Comparison of ENCODE assay signal across 16 cellular contexts in genomic region chr3:158057666-158058065, GRCh38. TPM values are rescaled to one million over a fixed set of nuclear protein-coding genes. Genes with fewer than 3 reads are reported as not detected.
DNase-seq lines count a peak whose midpoint lies in the region; ATAC-seq and TF ChIP-seq lines count a peak whose summit lies in the region.
"Had no signal": no experiment of that assay in that cellular context is flagged by ENCODE, and none has a peak within 500 bp of the region (broad histone marks: within the 10 kb centered on the region; RNA-seq: fewer than 3 reads in every experiment).

No MANE protein-coding gene starts in this region.

- TF ChIP-seq CTCF in fibroblast of villous mesenchyme (IDR thresholded peaks at IDR 0.05; ENCODE audit: insufficient read depth, low read depth, low read length) (no peak), vagina (IDR thresholded peaks at IDR 0.05) (no peak)

- TF ChIP-seq POLR2A in vagina (IDR thresholded peaks at IDR 0.05): no peak

- peaks cover 4% of the 10 kb centered on the region for H3K9me3 Mint-ChIP-seq in stimulated activated memory B cell treated with anti-CD40 and anti-IgM and Interleukin-4, amounts not matched to agents 10 μg/mL and 1 μg/mL and 100 μg/mL, for 72 hours
- H3K9me3 Mint-ChIP-seq: GM23338 had no signal

- H3K9me3 ChIP-seq in vagina: no peaks in the 10 kb centered on the region
- H3K9me3 ChIP-seq: SJSA1 had no signal

- peaks cover 8% of the 10 kb centered on the region for H3K27me3 Mint-ChIP-seq in stimulated activated memory B cell treated with anti-CD40 and anti-IgM and Interleukin-4, amounts not matched to agents 10 μg/mL and 1 μg/mL and 100 μg/mL, for 72 hours

- H3K36me3 ChIP-seq in vagina: no peaks in the 10 kb centered on the region
- H3K36me3 ChIP-seq: SJSA1 had no signal

- no peaks in the 10 kb centered on the region for H3K4me1 ChIP-seq in vagina
- H3K4me1 ChIP-seq: SJSA1 had no signal

- no peaks in the 10 kb centered on the region for H3K36me3 Mint-ChIP-seq in stimulated activated memory B cell treated with anti-CD40 and anti-IgM and Interleukin-4, amounts not matched to agents 10 μg/mL and 1 μg/mL and 100 μg/mL, for 72 hours

- no peaks in the 10 kb centered on the region for H3K27me3 ChIP-seq in vagina
- H3K27me3 ChIP-seq: SJSA1 had no signal

- DNase-seq in Daoy (ENCODE audit: low read depth): peak; percentile 8
- peak; percentile 73 for DNase-seq in HT1080 (ENCODE audit: low read depth)
- DNase-seq in astrocyte of the hippocampus (ENCODE audit: low read depth, low spot score): peak; percentile 20
- peak; percentile 1 for DNase-seq in fibroblast of villous mesenchyme (ENCODE audit: low read depth)
- DNase-seq in activated effector memory CD4-positive, alpha-beta T cell treated with anti-CD3 and anti-CD28 coated beads, Interleukin-2, amount 50 U/mL, for 16 hours: no peak
- DNase-seq in vagina (ENCODE audit: extremely low spot score in 2 of 2): no peak
- DNase-seq: DMS 273 treated with DMSO at 0.1 percent for 48 hours, KBM-7, NCI-H1092, NCI-H2081 treated with DMSO at 0.1 percent for 48 hours, NCI-H69 had no signal

- no peak overlapping the region for H3K4me3 Mint-ChIP-seq in stimulated activated memory B cell treated with anti-CD40 and anti-IgM and Interleukin-4, amounts not matched to agents 10 μg/mL and 1 μg/mL and 100 μg/mL, for 72 hours
- H3K4me3 Mint-ChIP-seq: GM23338 had no signal

- H3K4me1 Mint-ChIP-seq in stimulated activated memory B cell treated with anti-CD40 and anti-IgM and Interleukin-4, amounts not matched to agents 10 μg/mL and 1 μg/mL and 100 μg/mL, for 72 hours: no peaks in the 10 kb centered on the region
- H3K4me1 Mint-ChIP-seq: GM23338 had no signal

- no peak overlapping the region for H3K27ac Mint-ChIP-seq in stimulated activated memory B cell treated with anti-CD40 and anti-IgM and Interleukin-4, amounts not matched to agents 10 μg/mL and 1 μg/mL and 100 μg/mL, for 72 hours
- H3K27ac Mint-ChIP-seq: GM23338 had no signal

- no peak for ATAC-seq in stimulated activated memory B cell treated with anti-CD40 and anti-IgM and Interleukin-4, amounts not matched to agents 10 μg/mL and 1 μg/mL and 100 μg/mL, for 72 hours
- no peak for ATAC-seq in HG02588 (IDR thresholded peaks at IDR 0.05; ENCODE audit: unreplicated experiment)
- ATAC-seq: GM23338 had no signal

- intact Hi-C loops in vagina (cut with DNase I): no loop called here

- H3K4me3 ChIP-seq in fibroblast of villous mesenchyme (ENCODE audit: low read depth, low read length): no peak overlapping the region
- no peak overlapping the region for H3K4me3 ChIP-seq in vagina
- H3K4me3 ChIP-seq: GM23338, SJSA1 had no signal

- H3K27ac ChIP-seq in vagina: no peak overlapping the region
- H3K27ac ChIP-seq: C4-2B, SJSA1 had no signal

RNA-seq across cellular contexts. Expression of gene SHOX2, which starts 48.6 kb away (rescaled TPM):
- total RNA-seq in Daoy (2014; rRNA removed; shearing (Covaris generic)): 4.7 and 18.0 TPM in 2 replicates
- 9.8 and 10.2 TPM in 2 replicates for total RNA-seq in HT1080 (2014; rRNA removed; shearing (Covaris generic))
- polyA plus RNA-seq in HT1080 (2015; cell fraction: cytosol; rRNA removed): 13.2 and 15.6 TPM in 2 replicates
- 36.6 and 48.7 TPM in 2 replicates for polyA plus RNA-seq in HT1080 (2015; cell fraction: nucleus; rRNA removed)
- 0.32 TPM in 1 of 2 replicates, not detected in the other for total RNA-seq in fibroblast of villous mesenchyme
- 2.7 TPM for total RNA-seq in vagina

RNA-seq across cellular contexts. Expression of gene RSRC1, which starts 52.2 kb away (rescaled TPM):
- 58.7 and 70.2 TPM in 2 replicates for total RNA-seq in Daoy (2014; rRNA removed; shearing (Covaris generic))
- total RNA-seq in HT1080 (2014; rRNA removed; shearing (Covaris generic)): 41.1 and 48.3 TPM in 2 replicates
- 33.2 and 44.3 TPM in 2 replicates for polyA plus RNA-seq in HT1080 (2015; cell fraction: cytosol; rRNA removed)
- polyA plus RNA-seq in HT1080 (2015; cell fraction: nucleus; rRNA removed): 30.5 and 34.7 TPM in 2 replicates
- total RNA-seq in fibroblast of villous mesenchyme: 29.6 and 43.6 TPM in 2 replicates
- 38.5 TPM for total RNA-seq in vagina

Comparison
In these comparisons a context has a peak if more than half of its experiments do, and no peak if none do; other contexts are left out.
1. DNase-seq: peak in Daoy (single experiment), HT1080 (single experiment), astrocyte of the hippocampus (single experiment) and fibroblast of villous mesenchyme (single experiment); none in activated effector memory CD4-positive, alpha-beta T cell treated with anti-CD3 and anti-CD28 coated beads, Interleukin-2, amount 50 U/mL, for 16 hours (single experiment) and vagina (0 of 2).